28 cellular contexts compared by ENCODE assay signal in the genomic region with DNA sequence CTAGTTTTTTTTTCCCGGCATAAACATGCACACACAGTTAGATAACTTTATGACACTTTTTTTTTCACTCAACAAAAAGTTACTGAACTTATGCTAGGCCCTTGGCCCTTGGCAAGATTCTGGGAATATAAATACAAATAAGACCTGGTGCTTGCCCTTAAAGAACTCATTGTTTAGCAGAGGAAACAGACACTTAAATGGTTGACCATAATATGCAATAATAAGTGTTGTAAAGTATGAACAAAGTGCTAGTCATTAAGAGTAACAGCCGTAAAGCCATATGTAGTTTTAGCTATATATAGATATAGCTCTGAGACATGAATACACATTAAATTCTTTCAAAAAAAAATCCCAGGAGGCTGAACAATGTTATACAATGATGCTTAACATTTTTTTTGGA.
"Had no signal": no experiment of that assay in that cellular context is flagged by ENCODE, and none has a peak within 500 bp of the region (broad histone marks: within the 10 kb centered on the region; RNA-seq: fewer than 3 reads in every experiment).

No MANE protein-coding gene starts in this region.

- H3K36me3 Mint-ChIP-seq: naive thymus-derived CD8-positive, alpha-beta T cell had no signal

- H3K27ac ChIP-seq: coronary artery, esophagus squamous epithelium, prostate gland, right atrium auricular region, stomach, thyroid gland, vagina had no signal

- H3K4me3 Mint-ChIP-seq: immature natural killer cell; naive thymus-derived CD8-positive, alpha-beta T cell; nephron progenitor cell had no signal

- H3K4me1 Mint-ChIP-seq: immature natural killer cell; naive thymus-derived CD8-positive, alpha-beta T cell; nephron progenitor cell had no signal

- H3K27me3 ChIP-seq: esophagus squamous epithelium, right atrium auricular region, stomach, thyroid gland, vagina had no signal

- H3K9me3 ChIP-seq: esophagus squamous epithelium, prostate gland, right atrium auricular region, stomach, thyroid gland, vagina had no signal

- H3K27ac Mint-ChIP-seq: immature natural killer cell; naive thymus-derived CD8-positive, alpha-beta T cell; nephron progenitor cell had no signal

- H3K36me3 ChIP-seq: esophagus squamous epithelium, prostate gland, right atrium auricular region, stomach, thyroid gland, vagina had no signal

- H3K4me2 ChIP-seq: smooth muscle cell had no signal

- DNase-seq: dermis blood vessel endothelial cell; effector memory CD4-positive, alpha-beta T cell; erythroblast; esophagus squamous epithelium; hypothalamus; immature natural killer cell; islet precursor cell; kidney glomerular epithelial cell; left ventricle myocardium superior; mesendoderm; midbrain; naive thymus-derived CD8-positive, alpha-beta T cell; nephron progenitor cell; nucleus accumbens; stimulated activated CD4-positive, alpha-beta T cell treated with anti-CD3 and anti-CD28 coated beads, Interleukin-12 subunit alpha, Interleukin-12 subunit beta, amount 100 ng/mL, for 4 hours; stimulated activated CD4-positive, alpha-beta T cell treated with anti-CD3 and anti-CD28 coated beads, Interleukin-1b, Interleukin-23, amount 100 ng/mL, for 48 hours; stimulated activated CD4-positive, alpha-beta T cell treated with anti-CD3 and anti-CD28 coated beads, Interleukin-4, amount 100 ng/mL, for 1 hour; stimulated activated CD8-positive, alpha-beta memory T cell treated with anti-CD3 and anti-CD28 coated beads, Interleukin-4, amount 100 ng/mL, for 48 hours; stimulated activated naive CD4-positive, alpha-beta T cell treated with Interleukin-2 at 50 U/mL for 16 hours; stomach; thyroid gland; trophoblast cell had no signal

- H3K4me1 ChIP-seq: esophagus squamous epithelium, prostate gland, right atrium auricular region, stomach, thyroid gland, vagina had no signal

- H3K4me3 ChIP-seq: coronary artery, esophagus squamous epithelium, lung, prostate gland, right atrium auricular region, smooth muscle cell, stomach, thyroid gland, vagina had no signal
